ENCODE assay signal across 14 cellular contexts in genomic region chr1:27116210-27116609, GRCh38. TPM values are rescaled to one million over a fixed set of nuclear protein-coding genes. Genes with fewer than 3 reads are reported as not detected.
A peak's percentile ranks its signal among the peaks of the same experiment; 100 is the strongest.
DNase-seq lines count a peak whose midpoint lies in the region; ATAC-seq and TF ChIP-seq lines count a peak whose summit lies in the region.
"Had no signal": no experiment of that assay in that cellular context is flagged by ENCODE, and none has a peak within 500 bp of the region (broad histone marks: within the 10 kb centered on the region; RNA-seq: fewer than 3 reads in every experiment).

No MANE protein-coding gene starts in this region.

- H3K36me3 ChIP-seq in RWPE2 (ENCODE audit: low read depth): peaks cover 20% of the 10 kb centered on the region

- H3K4me3 ChIP-seq in RWPE2 (ENCODE audit: severe bottlenecking) (no peak overlapping the region), right cardiac atrium (ENCODE audit: low read length) (no peak overlapping the region)

- H3K36me3 Mint-ChIP-seq in stimulated activated effector memory CD8-positive, alpha-beta T cell treated with anti-CD3 and anti-CD28 coated beads, Interleukin-12 subunit alpha, Interleukin-12 subunit beta, amount 100 ng/mL, for 72 hours: peaks cover 4% of the 10 kb centered on the region

- WGBS in right cardiac atrium: 69% methylated on average over 4 of the region's 4 CpGs

- H3K27me3 ChIP-seq in RWPE2 (ENCODE audit: insufficient read depth, poor library complexity, severe bottlenecking) (no peaks in the 10 kb centered on the region), right cardiac atrium (ENCODE audit: control insufficient read depth, insufficient read depth) (no peaks in the 10 kb centered on the region)

- intact Hi-C loops in right cardiac atrium (cut with DNase I): loop anchor here in 2 of 4 donors (5.0 to 10.0 kb wide), 2 partner anchors 36 to 499 kb away; no protein-coding TSS in a partner anchor

- H3K4me1 ChIP-seq in RWPE2 (ENCODE audit: insufficient read depth, poor library complexity, severe bottlenecking) (peaks cover 25% of the 10 kb centered on the region), right cardiac atrium (ENCODE audit: control insufficient read depth, insufficient read depth, low read length) (peaks cover 31% of the 10 kb centered on the region)

- H3K9me3 ChIP-seq in RWPE2 (ENCODE audit: severe bottlenecking) (no peaks in the 10 kb centered on the region), right cardiac atrium (ENCODE audit: control insufficient read depth, low read length) (no peaks in the 10 kb centered on the region)

- no peaks in the 10 kb centered on the region for H3K9me3 Mint-ChIP-seq in stimulated activated effector memory CD8-positive, alpha-beta T cell treated with anti-CD3 and anti-CD28 coated beads, Interleukin-12 subunit alpha, Interleukin-12 subunit beta, amount 100 ng/mL, for 72 hours
- H3K9me3 Mint-ChIP-seq: activated T-helper 2 cell treated with anti-CD3 and anti-CD28 coated beads, Interferon-gamma antibody, Interleukin-2, Interleukin-4, amounts not matched to agents 10 μg/mL and 5 μg/mL and 100 μg/mL, durations not matched to agents 14 hours and 24 hours and 36 hours; nephron had no signal

- H3K4me3 Mint-ChIP-seq in stimulated activated effector memory CD8-positive, alpha-beta T cell treated with anti-CD3 and anti-CD28 coated beads, Interleukin-12 subunit alpha, Interleukin-12 subunit beta, amount 100 ng/mL, for 72 hours: no peak overlapping the region
- H3K4me3 Mint-ChIP-seq: nephron had no signal

- DNase-seq in NCI-H82 (lab: John Stamatoyannopoulos, UW) (peak; percentile 29), NCI-H82 treated with DMSO at 0.1 percent for 48 hours (lab: John Stamatoyannopoulos, UW; ENCODE audit: unreplicated experiment) (no peak), RWPE2 (ENCODE audit: low spot score) (no peak), right cardiac atrium (peak; percentile 55 to 85 (median 74)), NCI-H187 treated with DMSO at 0.1 percent for 48 hours (lab: John Stamatoyannopoulos, UW) (no peak), NCI-H226 (no peak)
- no peak for DNase-seq in stimulated activated effector memory CD8-positive, alpha-beta T cell treated with anti-CD3 and anti-CD28 coated beads, Interleukin-12 subunit alpha, Interleukin-12 subunit beta, amount 100 ng/mL, for 72 hours (ENCODE audit: low spot score in 2 of 2)
- DNase-seq: activated CD4-positive, CD25-positive, alpha-beta regulatory T cell; caudate nucleus; DMS53; NCI-H1092 had no signal

- H3K27ac ChIP-seq in RWPE2 (ENCODE audit: poor library complexity, severe bottlenecking) (peak overlapping the region; percentile 34), right cardiac atrium (ENCODE audit: low read length) (no peak overlapping the region)

- ATAC-seq in RWPE2 (ENCODE audit: low read depth): no peak
- no peak for ATAC-seq in right cardiac atrium
- no peak for ATAC-seq in stimulated activated effector memory CD8-positive, alpha-beta T cell treated with anti-CD3 and anti-CD28 coated beads, Interleukin-12 subunit alpha, Interleukin-12 subunit beta, amount 100 ng/mL, for 72 hours
- ATAC-seq in GM21529 (IDR thresholded peaks at IDR 0.05; ENCODE audit: unreplicated experiment): no peak

- peaks cover 35% of the 10 kb centered on the region for H3K4me1 Mint-ChIP-seq in stimulated activated effector memory CD8-positive, alpha-beta T cell treated with anti-CD3 and anti-CD28 coated beads, Interleukin-12 subunit alpha, Interleukin-12 subunit beta, amount 100 ng/mL, for 72 hours

- no peak for TF ChIP-seq CTCF in RWPE2 (IDR thresholded peaks at IDR 0.05; ENCODE audit: poor library complexity, severe bottlenecking)

- H3K27ac Mint-ChIP-seq in stimulated activated effector memory CD8-positive, alpha-beta T cell treated with anti-CD3 and anti-CD28 coated beads, Interleukin-12 subunit alpha, Interleukin-12 subunit beta, amount 100 ng/mL, for 72 hours: peak overlapping the region; percentile 53

RNA-seq across cellular contexts. Expression of gene SLC9A1, which starts 38.7 kb away (rescaled TPM):
- total RNA-seq in right cardiac atrium: 10 to 100 TPM; 22.8 to 39.3 (median 35.4) TPM
- polyA plus RNA-seq in right cardiac atrium: 21.5 TPM

Comparison
In these comparisons a context has a peak if more than half of its experiments do, and no peak if none do; other contexts are left out.
1. DNase-seq: peak in NCI-H82 (single experiment) and right cardiac atrium (3 of 3); none in NCI-H82 treated with DMSO at 0.1 percent for 48 hours (single experiment), RWPE2 (single experiment), stimulated activated effector memory CD8-positive, alpha-beta T cell treated with anti-CD3 and anti-CD28 coated beads, Interleukin-12 subunit alpha, Interleukin-12 subunit beta, amount 100 ng/mL, for 72 hours (0 of 2), NCI-H187 treated with DMSO at 0.1 percent for 48 hours (single experiment) and NCI-H226 (single experiment).